ENCODE assay signal across 27 cellular contexts in the genomic region with DNA sequence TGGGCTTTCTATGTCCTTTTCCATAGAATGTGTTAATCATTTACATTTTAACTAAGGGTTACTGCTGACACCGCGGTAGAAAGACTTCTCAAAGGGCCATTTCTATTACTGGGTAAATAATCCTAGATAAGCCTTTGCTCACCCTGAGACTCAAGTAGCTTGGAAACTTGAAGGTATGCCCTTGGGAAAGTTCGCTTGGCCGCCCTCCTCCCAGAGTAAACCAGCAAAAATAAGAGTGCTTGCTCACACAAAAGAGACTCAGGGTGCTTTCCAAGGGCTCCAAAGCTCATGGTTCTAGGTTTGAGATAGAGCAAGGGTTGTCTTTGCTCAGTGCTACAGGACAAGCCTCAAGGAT.
DNase-seq lines count a peak whose midpoint lies in the region; ATAC-seq, FAIRE-seq and TF ChIP-seq lines count a peak whose summit lies in the region.
"Had no signal": no experiment of that assay in that cellular context is flagged by ENCODE, and none has a peak within 500 bp of the region (broad histone marks: within the 10 kb centered on the region; RNA-seq: fewer than 3 reads in every experiment).

No MANE protein-coding gene starts in this region.

- H3K4me3 Mint-ChIP-seq in Caco-2 (ENCODE audit: unreplicated experiment): peak overlapping the region; percentile 15
- H3K4me3 Mint-ChIP-seq: activated CD4-positive, alpha-beta T cell treated with anti-CD3 and anti-CD28 coated beads, Interleukin-2, amount 10 ng/mL, durations not matched to agents 24 days and 14 days; activated CD8-positive, alpha-beta memory T cell treated with anti-CD3 and anti-CD28 coated beads, Interleukin-2, amount 10 ng/mL, durations not matched to agents 7 days and 5 days; activated naive CD4-positive, alpha-beta T cell treated with anti-CD3 and anti-CD28 coated beads, Interleukin-2, amount 10 ng/mL, durations not matched to agents 7 days and 5 days; effector memory CD8-positive, alpha-beta T cell; natural killer cell treated with Interleukin-12 subunit alpha and Interleukin-12 subunit beta and Interleukin-15 and Interleukin-18, amount 100 ng/mL, for 72 hours had no signal

- H3K4me2 ChIP-seq in GM23248 (ENCODE audit: unreplicated experiment): no peak overlapping the region
- H3K4me2 ChIP-seq: PC-9, smooth muscle cell had no signal

- no peaks in the 10 kb centered on the region for H3F3A ChIP-seq in GM23248 (ENCODE audit: insufficient read depth)

- no TSS peak for BruUV-seq in Caco-2 (replicated peaks; lab: Mats Ljungman, UMichigan)

- no peaks in the 10 kb centered on the region for H3K79me2 ChIP-seq in GM23248 (ENCODE audit: insufficient read depth)

- CTCF ChIA-PET in Caco-2 (lab: Charles Lee): interaction anchor here (1.0 to 1.1 kb wide), 2 partner anchors 18 to 223 kb away, joined by 4 to 8 read pairs; no protein-coding TSS in a partner anchor

- WGBS in small intestine, 3 donors: 7 to 47% (median 25%) methylated on average over 4 of the region's 4 CpGs
- 66 to 72% methylated on average over 4 of the region's 4 CpGs for WGBS in GM23248 (ENCODE audit: low coverage in 1 of 2, low lambda C conversion rate in 2 of 2, missing lambda C conversion rate in 2 of 2), 2 experiments

- H3K9ac ChIP-seq in GM23248: no peak overlapping the region

- H3K9me3 ChIP-seq in Caco-2 (no peaks in the 10 kb centered on the region), left lung (no peaks in the 10 kb centered on the region), small intestine (ENCODE audit: control insufficient read depth, low read depth) (no peaks in the 10 kb centered on the region), GM23248 (ENCODE audit: low read depth) (no peaks in the 10 kb centered on the region)
- H3K9me3 ChIP-seq: heart left ventricle, left ventricle myocardium inferior had no signal

- peaks cover 10% of the 10 kb centered on the region for H3K36me3 Mint-ChIP-seq in Caco-2 (ENCODE audit: insufficient read depth, unreplicated experiment)
- H3K36me3 Mint-ChIP-seq: activated CD8-positive, alpha-beta memory T cell treated with anti-CD3 and anti-CD28 coated beads, Interleukin-2, amount 10 ng/mL, durations not matched to agents 7 days and 5 days; activated naive CD4-positive, alpha-beta T cell treated with anti-CD3 and anti-CD28 coated beads, Interleukin-2, amount 10 ng/mL, durations not matched to agents 7 days and 5 days; natural killer cell treated with Interleukin-12 subunit alpha and Interleukin-12 subunit beta and Interleukin-15 and Interleukin-18, amount 100 ng/mL, for 72 hours had no signal

- peaks cover 39% of the 10 kb centered on the region for H3K4me1 Mint-ChIP-seq in Caco-2 (ENCODE audit: low read depth, unreplicated experiment)
- H3K4me1 Mint-ChIP-seq: activated CD4-positive, alpha-beta T cell treated with anti-CD3 and anti-CD28 coated beads, Interleukin-2, amount 10 ng/mL, durations not matched to agents 24 days and 14 days; activated CD8-positive, alpha-beta memory T cell treated with anti-CD3 and anti-CD28 coated beads, Interleukin-2, amount 10 ng/mL, durations not matched to agents 7 days and 5 days; activated naive CD4-positive, alpha-beta T cell treated with anti-CD3 and anti-CD28 coated beads, Interleukin-2, amount 10 ng/mL, durations not matched to agents 7 days and 5 days had no signal

- no peaks in the 10 kb centered on the region for H3K9me2 ChIP-seq in GM23248 (ENCODE audit: insufficient read depth)

- H3K9me3 Mint-ChIP-seq in Caco-2 (ENCODE audit: unreplicated experiment): no peaks in the 10 kb centered on the region
- H3K9me3 Mint-ChIP-seq: activated CD4-positive, alpha-beta T cell treated with anti-CD3 and anti-CD28 coated beads, Interleukin-2, amount 10 ng/mL, durations not matched to agents 24 days and 14 days; activated naive CD4-positive, alpha-beta T cell treated with anti-CD3 and anti-CD28 coated beads, Interleukin-2, amount 10 ng/mL, durations not matched to agents 7 days and 5 days; effector memory CD8-positive, alpha-beta T cell; natural killer cell treated with Interleukin-12 subunit alpha and Interleukin-12 subunit beta and Interleukin-15 and Interleukin-18, amount 100 ng/mL, for 72 hours had no signal

- DNase-seq in Caco-2 (peak; percentile 75 to 82), left lung (peak in 1 of 2 donors; percentile 68), small intestine (peak; percentile 95), G401 (ENCODE audit: low spot score) (no peak), GM23248 (no peak), NCI-H526 treated with DMSO at 0.1 percent for 48 hours (lab: John Stamatoyannopoulos, UW) (no peak)
- DNase-seq: activated CD4-positive, alpha-beta T cell treated with anti-CD3 and anti-CD28 coated beads, Interleukin-2, amount 10 ng/mL, durations not matched to agents 24 days and 14 days; activated CD8-positive, alpha-beta memory T cell treated with anti-CD3 and anti-CD28 coated beads, Interleukin-2, amount 10 ng/mL, durations not matched to agents 7 days and 5 days; activated naive CD4-positive, alpha-beta T cell treated with anti-CD3 and anti-CD28 coated beads, Interleukin-2, amount 10 ng/mL, durations not matched to agents 7 days and 5 days; amniotic stem cell; effector memory CD8-positive, alpha-beta T cell; heart left ventricle; left ventricle myocardium inferior; midbrain; NCI-H1092; NCI-H1694 treated with DMSO at 0.1 percent for 48 hours; NCI-H510A treated with DMSO at 0.1 percent for 48 hours; NK-92 treated with Interleukin-12 subunit alpha and Interleukin-12 subunit beta, amount 100 ng/mL, for 24 hours; PC-9; retina; SHP77 treated with DMSO at 0.1 percent for 48 hours; stimulated activated CD4-positive, alpha-beta T cell treated with anti-CD3 and anti-CD28 coated beads, Interleukin-1b, Interleukin-23, amount 100 ng/mL, for 48 hours had no signal

- H3K27me3 ChIP-seq in Caco-2 (replicated peaks; ENCODE audit: control insufficient read depth, insufficient read depth, low read length) (no peaks in the 10 kb centered on the region), left lung (no peaks in the 10 kb centered on the region), small intestine (ENCODE audit: control insufficient read depth in 2 of 2, insufficient read depth in 2 of 2, low read length in 2 of 2) (no peaks in the 10 kb centered on the region), GM23248 (replicated peaks; ENCODE audit: insufficient read depth) (peaks cover 11% of the 10 kb centered on the region)

- in situ Hi-C loops in G401 (cut with HindIII; ENCODE audit: low sequenced_read_pairs) (no loop called here), GM23248 (cut with MboI) (no loop called here)

- peaks cover 46% of the 10 kb centered on the region for H3K4me1 ChIP-seq in Caco-2
- H3K4me1 ChIP-seq in left lung: no peaks in the 10 kb centered on the region
- peaks cover 0 to 3% of the 10 kb centered on the region in 2 donors for H3K4me1 ChIP-seq in small intestine (ENCODE audit: control insufficient read depth in 2 of 2, insufficient read depth in 1 of 2, low read depth in 1 of 2, low read length in 1 of 2)
- H3K4me1 ChIP-seq in GM23248 (ENCODE audit: insufficient read depth): no peaks in the 10 kb centered on the region
- H3K4me1 ChIP-seq: heart left ventricle, left ventricle myocardium inferior had no signal

- intact Hi-C loops in Caco-2 (cut with micrococcal nuclease; ENCODE audit: unreplicated experiment): loop anchor here (1.0 to 5.0 kb wide), 6 partner anchors 10 to 271 kb away; no protein-coding TSS in a partner anchor
- intact Hi-C loops in left lung (cut with DNase I): no loop called here

- H3K27ac Mint-ChIP-seq in Caco-2 (ENCODE audit: unreplicated experiment): peak overlapping the region; percentile 93
- H3K27ac Mint-ChIP-seq: activated CD4-positive, alpha-beta T cell treated with anti-CD3 and anti-CD28 coated beads, Interleukin-2, amount 10 ng/mL, durations not matched to agents 24 days and 14 days; activated CD8-positive, alpha-beta memory T cell treated with anti-CD3 and anti-CD28 coated beads, Interleukin-2, amount 10 ng/mL, durations not matched to agents 7 days and 5 days; activated naive CD4-positive, alpha-beta T cell treated with anti-CD3 and anti-CD28 coated beads, Interleukin-2, amount 10 ng/mL, durations not matched to agents 7 days and 5 days; effector memory CD8-positive, alpha-beta T cell; natural killer cell treated with Interleukin-12 subunit alpha and Interleukin-12 subunit beta and Interleukin-15 and Interleukin-18, amount 100 ng/mL, for 72 hours had no signal

- POLR2A ChIA-PET in Caco-2 (lab: Charles Lee): no interaction called here

- H3K27ac ChIP-seq in VCaP (peak overlapping the region; percentile 81), left lung (peak overlapping the region; percentile 57 to 80), small intestine (ENCODE audit: low read depth in 1 of 2, low read length in 1 of 2) (peak overlapping the region; percentile 79 to 89), GM23248 (no peak overlapping the region)
- H3K27ac ChIP-seq: heart left ventricle, left ventricle myocardium inferior, PC-9 had no signal

- H2AFZ ChIP-seq in GM23248: no peak overlapping the region
- H2AFZ ChIP-seq: PC-9 had no signal

- H3K4me3 ChIP-seq in Caco-2 (ENCODE audit: low read depth, low read length): no peak overlapping the region
- no peak overlapping the region for H3K4me3 ChIP-seq in left lung
- H3K4me3 ChIP-seq in small intestine (ENCODE audit: low read depth in 1 of 2, low read length in 2 of 2): no peak overlapping the region
- H3K4me3 ChIP-seq in GM23248: no peak overlapping the region
- H3K4me3 ChIP-seq: heart left ventricle, left ventricle myocardium inferior, PC-9, smooth muscle cell had no signal

- peak; percentile 87 for ATAC-seq in left lung
- ATAC-seq in HG03439 (IDR thresholded peaks at IDR 0.05; ENCODE audit: unreplicated experiment): no peak
- ATAC-seq: activated CD8-positive, alpha-beta memory T cell treated with anti-CD3 and anti-CD28 coated beads, Interleukin-2, amount 10 ng/mL, durations not matched to agents 7 days and 5 days; effector memory CD8-positive, alpha-beta T cell; heart left ventricle; natural killer cell treated with Interleukin-12 subunit alpha and Interleukin-12 subunit beta and Interleukin-15 and Interleukin-18, amount 100 ng/mL, for 72 hours had no signal

- TF ChIP-seq CTCF in Caco-2 (IDR thresholded peaks at IDR 0.05; ENCODE audit: insufficient read depth in 1 of 2, low read depth in 1 of 2, low read length in 1 of 2, severe bottlenecking in 1 of 2, unreplicated experiment in 1 of 2): no peak
- no peak for TF ChIP-seq CTCF in VCaP (conservative IDR thresholded peaks at IDR 0.05)
- TF ChIP-seq CTCF in left lung (IDR thresholded peaks at IDR 0.05): no peak

- FAIRE-seq in small intestine (lab: Jason Lieb, UNC): no peak
- FAIRE-seq: colon had no signal

- H4K20me1 ChIP-seq in GM23248 (ENCODE audit: insufficient read depth): no peaks in the 10 kb centered on the region

- H3K36me3 ChIP-seq in Caco-2 (ENCODE audit: control insufficient read depth, insufficient read depth, low read length): no peaks in the 10 kb centered on the region
- no peaks in the 10 kb centered on the region for H3K36me3 ChIP-seq in left lung
- H3K36me3 ChIP-seq in small intestine (ENCODE audit: control insufficient read depth in 2 of 2, insufficient read depth in 2 of 2, low read length in 2 of 2): no peaks in the 10 kb centered on the region
- H3K36me3 ChIP-seq in GM23248 (ENCODE audit: low read depth): no peaks in the 10 kb centered on the region
- H3K36me3 ChIP-seq: heart left ventricle, left ventricle myocardium inferior had no signal

- H3K27me3 Mint-ChIP-seq in Caco-2 (ENCODE audit: insufficient read depth, unreplicated experiment): no peaks in the 10 kb centered on the region

Comparison
In these comparisons a context has a peak if more than half of its experiments do, and no peak if none do; other contexts are left out.
1. DNase-seq: peak in Caco-2 (2 of 2) and small intestine (single experiment); none in G401 (single experiment), GM23248 (single experiment) and NCI-H526 treated with DMSO at 0.1 percent for 48 hours (single experiment).